ENCODE assay signal across 1 cellular context in the genomic region with DNA sequence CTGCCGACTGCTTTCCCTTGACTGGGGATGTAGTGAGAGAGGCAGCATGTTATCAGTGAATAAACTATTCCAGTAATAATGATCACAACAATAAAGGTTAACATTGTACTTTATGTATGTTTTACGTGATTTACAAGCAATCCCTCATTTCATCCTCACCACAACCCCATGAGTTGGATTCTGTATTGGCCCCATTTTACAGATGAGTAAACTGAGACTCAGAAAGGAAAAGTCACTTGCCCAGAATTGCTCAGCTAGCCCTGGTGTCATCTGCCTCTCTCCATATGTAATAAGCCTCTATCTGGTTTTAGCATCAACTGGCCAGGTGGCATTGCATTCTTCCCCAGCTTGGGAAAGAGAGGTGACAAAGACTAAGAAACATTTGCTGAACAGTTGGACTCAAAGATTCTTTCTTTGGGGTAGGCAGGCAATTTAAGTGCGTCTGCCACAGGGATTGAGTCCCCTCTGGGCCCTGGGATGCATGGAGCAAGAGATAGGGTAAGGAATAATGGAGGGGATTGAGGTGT.
A peak's percentile ranks its signal among the peaks of the same experiment; 100 is the strongest.
TF ChIP-seq lines count a peak whose summit lies in the region.

No MANE protein-coding gene starts in this region.

TF ChIP-seq in K562, 482 proteins besides CTCF, POLR2A, EP300 and RAD21:
- TF ChIP-seq BCOR (IDR thresholded peaks at IDR 0.05) = no peak
- TF ChIP-seq, protein P1, sequence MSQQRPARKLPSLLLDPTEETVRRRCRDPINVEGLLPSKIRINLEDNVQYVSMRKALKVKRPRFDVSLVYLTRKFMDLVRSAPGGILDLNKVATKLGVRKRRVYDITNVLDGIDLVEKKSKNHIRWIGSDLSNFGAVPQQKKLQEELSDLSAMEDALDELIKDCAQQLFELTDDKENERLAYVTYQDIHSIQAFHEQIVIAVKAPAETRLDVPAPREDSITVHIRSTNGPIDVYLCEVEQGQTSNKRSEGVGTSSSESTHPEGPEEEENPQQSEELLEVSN (IDR thresholded peaks at IDR 0.05; ENCODE audit: borderline replicate concordance in 1 of 2, extremely low read depth in 1 of 2, insufficient read depth in 1 of 2, insufficient read length in 1 of 2, low read depth in 1 of 2, low read length in 1 of 2, poor library complexity in 1 of 2, severe bottlenecking in 1 of 2) = no peak
- TF ChIP-seq ADNP (tag; IDR thresholded peaks at IDR 0.05) = peak; percentile 47; the same call in 1 of the 2 replicates
- TF ChIP-seq RBM25 (IDR thresholded peaks at IDR 0.05; ENCODE audit: low read depth, low read length, severe bottlenecking) = peak; percentile 83
- TF ChIP-seq SRF (CRISPR knock-in tag; IDR thresholded peaks at IDR 0.05) = no peak
